ENCODE assay signal across 1 cellular context in genomic region chr2:176317246-176318065, GRCh38.
TF ChIP-seq lines count a peak whose summit lies in the region.

No MANE protein-coding gene starts in this region.

TF ChIP-seq in WTC11, 78 proteins besides CTCF, POLR2A, EP300 and RAD21 (continued from another document):
- TF ChIP-seq ARID4B (CRISPR knock-in tag; IDR thresholded peaks at IDR 0.05; ENCODE audit: borderline replicate concordance) (no peak), GABPB1 (CRISPR knock-in tag; IDR thresholded peaks at IDR 0.05) (no peak), SOX15 (CRISPR knock-in tag; IDR thresholded peaks at IDR 0.05) (no peak), AR (CRISPR knock-in tag; IDR thresholded peaks at IDR 0.05) (no peak), ZNF396 (CRISPR knock-in tag; IDR thresholded peaks at IDR 0.05; ENCODE audit: borderline replicate concordance) (no peak), ZNF532 (CRISPR knock-in tag; IDR thresholded peaks at IDR 0.05; ENCODE audit: borderline replicate concordance) (no peak), ZNF671 (CRISPR knock-in tag; IDR thresholded peaks at IDR 0.05) (no peak)
TF ChIP-seq in WTC11: peak in this region for 0.
